In genomic region chr14:49861923-49862673, GRCh38 we compare ENCODE assay signal across 8 cellular contexts. TPM values are rescaled to one million over a fixed set of nuclear protein-coding genes. Genes with fewer than 3 reads are reported as not detected.
A peak's percentile ranks its signal among the peaks of the same experiment; 100 is the strongest.
DNase-seq lines count a peak whose midpoint lies in the region; ATAC-seq and TF ChIP-seq lines count a peak whose summit lies in the region.

No MANE protein-coding gene starts in this region.

- WGBS in esophagus squamous epithelium, 2 donors, result 0 to 1% methylated on average over 26 of the region's 32 CpGs

- intact Hi-C loops in PC-3 (cut with micrococcal nuclease), result loop anchor here (1.0 to 5.0 kb wide), 8 partner anchors 9 to 450 kb away; partner anchors contain the start of genes DMAC2L, L2HGDH and SOS2
- intact Hi-C loops in esophagus squamous epithelium (cut with DNase I), result loop anchor here (5.0 kb wide), 1 partner anchor 235 kb away; no protein-coding TSS in a partner anchor

- POLR2A ChIA-PET in PC-3 (lab: Charles Lee; ENCODE audit: unreplicated experiment), result interaction anchor here (0.5 to 1.7 kb wide), 16 partner anchors 10 to 493 kb away, joined by 3 to 9 read pairs (median 5); partner anchors contain the start of gene NEMF

- BruUV-seq in PC-3 (replicated peaks; lab: Mats Ljungman, UMichigan), result TSS peak; percentile 14

- no peaks in the 10 kb centered on the region for H3K9me2 ChIP-seq in PC-3 (replicated peaks; ENCODE audit: low read length)

- H3K36me3 Mint-ChIP-seq in CD4-positive, CD25-positive, alpha-beta regulatory T cell, result peaks cover 4% of the 10 kb centered on the region

- H3K4me2 ChIP-seq in PC-3 (ENCODE audit: low read length), result peak overlapping the region; percentile 80

- no peaks in the 10 kb centered on the region for H3K9me3 ChIP-seq in CD4-positive, CD25-positive, alpha-beta regulatory T cell (ENCODE audit: control insufficient read depth in 2 of 2, low read length in 2 of 2)
- H3K9me3 ChIP-seq in PC-3 (ENCODE audit: low read length) (no peaks in the 10 kb centered on the region), esophagus squamous epithelium (no peaks in the 10 kb centered on the region)

- H3K4me1 ChIP-seq in CD4-positive, CD25-positive, alpha-beta regulatory T cell (ENCODE audit: control insufficient read depth, insufficient read depth, low read length, poor library complexity, severe bottlenecking), result peaks cover 37% of the 10 kb centered on the region
- H3K4me1 ChIP-seq in PC-3 (ENCODE audit: insufficient read depth, low read length), result peaks cover 20% of the 10 kb centered on the region
- H3K4me1 ChIP-seq in esophagus squamous epithelium, result peaks cover 0 to 55% (median 17%) of the 10 kb centered on the region in 3 donors

- peaks cover 4% of the 10 kb centered on the region; the same call in 1 of the 2 replicates for H3K79me2 ChIP-seq in PC-3 (ENCODE audit: low read length)

- H3K9me3 Mint-ChIP-seq in CD4-positive, CD25-positive, alpha-beta regulatory T cell, result peaks cover 0 to 7% (median 2%) of the 10 kb centered on the region in 7 donors

- H2AFZ ChIP-seq in PC-3 (ENCODE audit: low read length), result peak overlapping the region; percentile 91

- H3K27ac ChIP-seq in CD4-positive, CD25-positive, alpha-beta regulatory T cell (ENCODE audit: insufficient read depth, low read length, poor library complexity, severe bottlenecking), result peak overlapping the region; percentile 97
- H3K27ac ChIP-seq in PC-3 (ENCODE audit: low read length) (peak overlapping the region; percentile 66), esophagus squamous epithelium (peak overlapping the region; percentile 90 to 99 (median 96))

- peak; percentile 72 to 95 (median 91) for DNase-seq in CD4-positive, CD25-positive, alpha-beta regulatory T cell
- DNase-seq in KBM-7, result peak; percentile 99
- DNase-seq in PC-3, result peak; percentile 88
- DNase-seq in activated T-cell treated with anti-CD3 and anti-CD28 coated beads, Interleukin-2, amount 50 U/mL, for 1 hour, result peak; percentile 88
- DNase-seq in esophagus squamous epithelium (lab: John Stamatoyannopoulos, UW), result peak; percentile 56
- peak; percentile 89 for DNase-seq in myocyte (ENCODE audit: low read depth)
- peak; percentile 70 to 78 for DNase-seq in stimulated activated CD8-positive, alpha-beta memory T cell treated with anti-CD3 and anti-CD28 coated beads, Interleukin-7, amount 100 ng/mL, for 1 hour (ENCODE audit: low read depth in 2 of 2)

- in situ Hi-C loops in KBM-7 (cut with MboI; ENCODE audit: low pct_unique_long_range_greater_than_20kb, low sequenced_read_pairs), result loop anchor here (25.0 kb wide), 1 partner anchor 250 kb away; the partner anchor contains the start of gene VCPKMT

- H3K36me3 ChIP-seq in CD4-positive, CD25-positive, alpha-beta regulatory T cell (ENCODE audit: control insufficient read depth, insufficient read depth, low read length), result no peaks in the 10 kb centered on the region
- H3K36me3 ChIP-seq in PC-3 (ENCODE audit: low read depth, low read length) (no peaks in the 10 kb centered on the region; the same call in 1 of the 2 replicates), esophagus squamous epithelium (no peaks in the 10 kb centered on the region)

- no peaks in the 10 kb centered on the region for H3K27me3 ChIP-seq in CD4-positive, CD25-positive, alpha-beta regulatory T cell (ENCODE audit: control insufficient read depth, insufficient read depth, low read length)
- H3K27me3 ChIP-seq in PC-3 (ENCODE audit: low read length), result no peaks in the 10 kb centered on the region
- no peaks in the 10 kb centered on the region for H3K27me3 ChIP-seq in esophagus squamous epithelium

- H3K27ac Mint-ChIP-seq in CD4-positive, CD25-positive, alpha-beta regulatory T cell, result no peak overlapping the region

- peaks cover 5 to 20% (median 18%) of the 10 kb centered on the region in 4 donors for H3K4me1 Mint-ChIP-seq in CD4-positive, CD25-positive, alpha-beta regulatory T cell

- TF ChIP-seq CTCF in PC-3 (conservative IDR thresholded peaks at IDR 0.05; ENCODE audit: low read depth, low read length), result peak; percentile 100
- TF ChIP-seq CTCF in esophagus squamous epithelium (IDR thresholded peaks at IDR 0.05), result peak; percentile 96 to 100 (median 100)

- H3K4me3 Mint-ChIP-seq in CD4-positive, CD25-positive, alpha-beta regulatory T cell, result no peak overlapping the region

- peaks cover 3% of the 10 kb centered on the region for H3F3A ChIP-seq in PC-3 (ENCODE audit: low read length, unreplicated experiment)

- H3K27me3 Mint-ChIP-seq in CD4-positive, CD25-positive, alpha-beta regulatory T cell, result peaks cover 17% of the 10 kb centered on the region

- peak; percentile 40 to 44 for ATAC-seq in CD4-positive, CD25-positive, alpha-beta regulatory T cell (ENCODE audit: low read depth in 2 of 2)
- peak; percentile 27 for ATAC-seq in GM21381 (IDR thresholded peaks at IDR 0.05; ENCODE audit: unreplicated experiment)
- ATAC-seq in PC-3, result peak; percentile 21

- CTCF ChIA-PET in PC-3 (lab: Charles Lee), result interaction anchor here (0.5 to 3.1 kb wide), 28 partner anchors 8 to 815 kb away, joined by 3 to 45 read pairs (median 4); partner anchors contain the start of genes DNAAF2 and NEMF

- no peaks in the 10 kb centered on the region for H4K20me1 ChIP-seq in PC-3 (ENCODE audit: low read length)

- H3K9ac ChIP-seq in PC-3 (ENCODE audit: low read length), result peak overlapping the region; percentile 76

- peak overlapping the region; percentile 100 for H3K4me3 ChIP-seq in CD4-positive, CD25-positive, alpha-beta regulatory T cell (ENCODE audit: low read depth, low read length)
- peak overlapping the region; percentile 73 for H3K4me3 ChIP-seq in PC-3 (ENCODE audit: low read length)
- H3K4me3 ChIP-seq in esophagus squamous epithelium, result peak overlapping the region; percentile 38 to 68 (median 60)

- peak in 1 of 4 donors; percentile 47 for TF ChIP-seq POLR2A in esophagus squamous epithelium (IDR thresholded peaks at IDR 0.05)

RNA-seq across cellular contexts. Expression of gene NEMF, which starts 9.5 kb away (rescaled TPM):
- 79.6 TPM for total RNA-seq in CD4-positive, CD25-positive, alpha-beta regulatory T cell
- 10 to 100 TPM; 32.6 to 40.5 (median 36.1) TPM for polyA plus RNA-seq in CD4-positive, CD25-positive, alpha-beta regulatory T cell
- total RNA-seq in PC-3 (2014; rRNA removed) (52.9 and 54.0 TPM in 2 replicates), esophagus squamous epithelium (10 to 100 TPM; 36.4 to 89.8 (median 59.9) TPM), myocyte (58.2 and 72.9 TPM in 2 replicates)
- 21.3 TPM for polyA plus RNA-seq in myocyte (2012)

RNA-seq across cellular contexts. Expression of gene ARF6, which starts 30.8 kb away (rescaled TPM):
- 94.6 TPM for total RNA-seq in CD4-positive, CD25-positive, alpha-beta regulatory T cell
- polyA plus RNA-seq in CD4-positive, CD25-positive, alpha-beta regulatory T cell, result 100 to 1,000 TPM; 148 to 171 (median 153) TPM
- total RNA-seq in PC-3 (2014; rRNA removed) (86.4 and 107 TPM in 2 replicates), esophagus squamous epithelium (100 to 1,000 TPM; 109 to 156 (median 133) TPM), myocyte (43.4 and 50.9 TPM in 2 replicates)
- polyA plus RNA-seq in myocyte (2012), result 49.2 TPM

Comparison
In these comparisons a context has a peak if more than half of its experiments do, and no peak if none do; other contexts are left out.
1. Peak in every context shown above with its lines: DNase-seq, ATAC-seq, H3K4me3 ChIP-seq and H3K27ac ChIP-seq.